23 cellular contexts compared by ENCODE assay signal in genomic region chr1:212703991-212704564, GRCh38. TPM values are rescaled to one million over a fixed set of nuclear protein-coding genes. Genes with fewer than 3 reads are reported as not detected.
A peak's percentile ranks its signal among the peaks of the same experiment; 100 is the strongest.
DNase-seq lines count a peak whose midpoint lies in the region; ATAC-seq and TF ChIP-seq lines count a peak whose summit lies in the region.
"Had no signal": no experiment of that assay in that cellular context is flagged by ENCODE, and none has a peak within 500 bp of the region (broad histone marks: within the 10 kb centered on the region; RNA-seq: fewer than 3 reads in every experiment).

No MANE protein-coding gene starts in this region.

- intact Hi-C loops in activated CD4-positive, alpha-beta T cell treated with anti-CD3 and anti-CD28 coated beads for 36 hours (cut with DNase I, micrococcal nuclease), result loop anchor here (2.0 to 5.0 kb wide), 4 partner anchors 19 to 308 kb away; no protein-coding TSS in a partner anchor
- intact Hi-C loops in activated CD4-positive, alpha-beta memory T cell treated with anti-CD3 and anti-CD28 coated beads for 36 hours (cut with micrococcal nuclease), result loop anchor here (1.0 to 5.0 kb wide), 3 partner anchors 8 to 153 kb away; partner anchors contain the start of gene FLVCR1
- intact Hi-C loops in Caco-2 (cut with micrococcal nuclease; ENCODE audit: unreplicated experiment), result no loop called here

- H3K27ac Mint-ChIP-seq in activated CD4-positive, alpha-beta T cell treated with anti-CD3 and anti-CD28 coated beads for 36 hours, result peak overlapping the region; percentile 8
- H3K27ac Mint-ChIP-seq in activated CD4-positive, alpha-beta T cell treated with anti-CD3 and anti-CD28 coated beads, Interleukin-2, amount 10 ng/mL, durations not matched to agents 7 days and 5 days, result no peak overlapping the region
- H3K27ac Mint-ChIP-seq in CD8-positive, alpha-beta memory T cell, result peak overlapping the region in 6 of 8 donors; percentile 9 to 44 (median 20)
- H3K27ac Mint-ChIP-seq in activated CD4-positive, alpha-beta memory T cell treated with anti-CD3 and anti-CD28 coated beads for 36 hours, result peak overlapping the region; percentile 71
- peak overlapping the region; percentile 7 to 22 for H3K27ac Mint-ChIP-seq in effector memory CD8-positive, alpha-beta T cell
- H3K27ac Mint-ChIP-seq in Caco-2 (ENCODE audit: unreplicated experiment), result no peak overlapping the region

- no peaks in the 10 kb centered on the region for H3K9me3 Mint-ChIP-seq in activated CD4-positive, alpha-beta T cell treated with anti-CD3 and anti-CD28 coated beads for 36 hours (ENCODE audit: low read depth)
- H3K9me3 Mint-ChIP-seq in activated CD4-positive, alpha-beta T cell treated with anti-CD3 and anti-CD28 coated beads, Interleukin-2, amount 10 ng/mL, durations not matched to agents 7 days and 5 days, result no peaks in the 10 kb centered on the region
- no peaks in the 10 kb centered on the region for H3K9me3 Mint-ChIP-seq in CD8-positive, alpha-beta memory T cell
- no peaks in the 10 kb centered on the region for H3K9me3 Mint-ChIP-seq in activated CD4-positive, alpha-beta memory T cell treated with anti-CD3 and anti-CD28 coated beads for 36 hours
- H3K9me3 Mint-ChIP-seq in effector memory CD8-positive, alpha-beta T cell, result no peaks in the 10 kb centered on the region
- no peaks in the 10 kb centered on the region for H3K9me3 Mint-ChIP-seq in Caco-2 (ENCODE audit: unreplicated experiment)

- DNase-seq in activated CD4-positive, alpha-beta T cell treated with anti-CD3 and anti-CD28 coated beads for 36 hours, result no peak
- DNase-seq in activated CD4-positive, alpha-beta T cell treated with anti-CD3 and anti-CD28 coated beads, Interleukin-2, amount 10 ng/mL, durations not matched to agents 7 days and 5 days, result no peak
- no peak for DNase-seq in CD8-positive, alpha-beta memory T cell
- DNase-seq in activated CD4-positive, alpha-beta memory T cell treated with anti-CD3 and anti-CD28 coated beads for 36 hours, result no peak
- no peak for DNase-seq in effector memory CD8-positive, alpha-beta T cell
- no peak for DNase-seq in Caco-2
- no peak for DNase-seq in stimulated activated CD4-positive, alpha-beta T cell treated with anti-CD3 and anti-CD28 coated beads, Interleukin-1b, Interleukin-23, amount 100 ng/mL, for 48 hours
- DNase-seq: 8988T, AML-193, C1 segment of cervical spinal cord, DMS53, GDM1, H7, KBM-7, MM.1S, NCI-H1048, NCI-H1417 treated with DMSO at 0.1 percent for 48 hours, NCI-H187, NCI-H446, Peyer's patch had no signal

- no peak for TF ChIP-seq CTCF in Caco-2 (IDR thresholded peaks at IDR 0.05; ENCODE audit: insufficient read depth in 1 of 2, low read depth in 1 of 2, low read length in 1 of 2, severe bottlenecking in 1 of 2, unreplicated experiment in 1 of 2)

- no peaks in the 10 kb centered on the region for H3K27me3 ChIP-seq in CD8-positive, alpha-beta memory T cell (ENCODE audit: insufficient read depth, low read length, poor library complexity, severe bottlenecking)
- peaks cover 3% of the 10 kb centered on the region for H3K27me3 ChIP-seq in Caco-2 (replicated peaks; ENCODE audit: control insufficient read depth, insufficient read depth, low read length)
- H3K27me3 ChIP-seq: Peyer's patch had no signal

- no peak overlapping the region for H3K4me3 Mint-ChIP-seq in activated CD4-positive, alpha-beta T cell treated with anti-CD3 and anti-CD28 coated beads for 36 hours
- no peak overlapping the region for H3K4me3 Mint-ChIP-seq in activated CD4-positive, alpha-beta T cell treated with anti-CD3 and anti-CD28 coated beads, Interleukin-2, amount 10 ng/mL, durations not matched to agents 7 days and 5 days
- no peak overlapping the region for H3K4me3 Mint-ChIP-seq in CD8-positive, alpha-beta memory T cell
- peak overlapping the region; percentile 51 for H3K4me3 Mint-ChIP-seq in activated CD4-positive, alpha-beta memory T cell treated with anti-CD3 and anti-CD28 coated beads for 36 hours
- H3K4me3 Mint-ChIP-seq in effector memory CD8-positive, alpha-beta T cell, result no peak overlapping the region
- no peak overlapping the region for H3K4me3 Mint-ChIP-seq in Caco-2 (ENCODE audit: unreplicated experiment)

- POLR2A ChIA-PET in activated CD4-positive, alpha-beta T cell treated with anti-CD3 and anti-CD28 coated beads for 36 hours (lab: Charles Lee), result interaction anchor here (0.6 to 3.4 kb wide), 3 partner anchors 18 to 137 kb away, joined by 4 to 19 read pairs (median 8); no protein-coding TSS in a partner anchor
- POLR2A ChIA-PET in activated CD4-positive, alpha-beta T cell treated with anti-CD3 and anti-CD28 coated beads, Interleukin-2, amount 10 ng/mL, durations not matched to agents 7 days and 5 days (lab: Charles Lee), result no interaction called here
- POLR2A ChIA-PET in CD8-positive, alpha-beta memory T cell (lab: Charles Lee), result no interaction called here
- POLR2A ChIA-PET in activated CD4-positive, alpha-beta memory T cell treated with anti-CD3 and anti-CD28 coated beads for 36 hours (lab: Charles Lee), result interaction anchor here (0.5 to 4.1 kb wide), 6 partner anchors 8 to 95 kb away, joined by 3 to 23 read pairs (median 4); partner anchors contain the start of gene ATF3
- POLR2A ChIA-PET in Caco-2 (lab: Charles Lee), result no interaction called here

- H3K4me1 Mint-ChIP-seq in activated CD4-positive, alpha-beta T cell treated with anti-CD3 and anti-CD28 coated beads for 36 hours, result peaks cover 46% of the 10 kb centered on the region
- H3K4me1 Mint-ChIP-seq in activated CD4-positive, alpha-beta T cell treated with anti-CD3 and anti-CD28 coated beads, Interleukin-2, amount 10 ng/mL, durations not matched to agents 7 days and 5 days, result peaks cover 28% of the 10 kb centered on the region
- peaks cover 25 to 46% (median 26%) of the 10 kb centered on the region in 3 donors for H3K4me1 Mint-ChIP-seq in CD8-positive, alpha-beta memory T cell
- peaks cover 47% of the 10 kb centered on the region for H3K4me1 Mint-ChIP-seq in activated CD4-positive, alpha-beta memory T cell treated with anti-CD3 and anti-CD28 coated beads for 36 hours (ENCODE audit: low read depth)
- peaks cover 18 to 20% of the 10 kb centered on the region in 2 donors for H3K4me1 Mint-ChIP-seq in effector memory CD8-positive, alpha-beta T cell (ENCODE audit: low read depth in 2 of 2)
- H3K4me1 Mint-ChIP-seq in Caco-2 (ENCODE audit: low read depth, unreplicated experiment), result peaks cover 15% of the 10 kb centered on the region

- BruUV-seq in Caco-2 (replicated peaks; lab: Mats Ljungman, UMichigan), result no TSS peak

- peaks cover 5% of the 10 kb centered on the region for H3K27me3 Mint-ChIP-seq in activated CD4-positive, alpha-beta T cell treated with anti-CD3 and anti-CD28 coated beads for 36 hours
- H3K27me3 Mint-ChIP-seq in activated CD4-positive, alpha-beta T cell treated with anti-CD3 and anti-CD28 coated beads, Interleukin-2, amount 10 ng/mL, durations not matched to agents 7 days and 5 days, result peaks cover 14% of the 10 kb centered on the region
- no peaks in the 10 kb centered on the region for H3K27me3 Mint-ChIP-seq in CD8-positive, alpha-beta memory T cell
- peaks cover 2% of the 10 kb centered on the region for H3K27me3 Mint-ChIP-seq in activated CD4-positive, alpha-beta memory T cell treated with anti-CD3 and anti-CD28 coated beads for 36 hours
- H3K27me3 Mint-ChIP-seq in effector memory CD8-positive, alpha-beta T cell, result no peaks in the 10 kb centered on the region
- peaks cover 13% of the 10 kb centered on the region for H3K27me3 Mint-ChIP-seq in Caco-2 (ENCODE audit: insufficient read depth, unreplicated experiment)

- H3K4me3 ChIP-seq in CD8-positive, alpha-beta memory T cell (ENCODE audit: low read length), result no peak overlapping the region
- no peak overlapping the region for H3K4me3 ChIP-seq in Caco-2 (ENCODE audit: low read depth, low read length)
- H3K4me3 ChIP-seq: Peyer's patch had no signal

- CTCF ChIA-PET in activated CD4-positive, alpha-beta T cell treated with anti-CD3 and anti-CD28 coated beads for 36 hours (lab: Charles Lee), result interaction anchor here (0.7 to 1.2 kb wide), 5 partner anchors 15 to 78 kb away, joined by 3 to 4 read pairs (median 3); no protein-coding TSS in a partner anchor
- CTCF ChIA-PET in activated CD4-positive, alpha-beta T cell treated with anti-CD3 and anti-CD28 coated beads, Interleukin-2, amount 10 ng/mL, durations not matched to agents 7 days and 5 days (lab: Charles Lee), result interaction anchor here (0.6 to 1.3 kb wide), 3 partner anchors 28 to 352 kb away, joined by 3 read pairs; no protein-coding TSS in a partner anchor
- CTCF ChIA-PET in CD8-positive, alpha-beta memory T cell (lab: Charles Lee), result no interaction called here
- CTCF ChIA-PET in activated CD4-positive, alpha-beta memory T cell treated with anti-CD3 and anti-CD28 coated beads for 36 hours (lab: Charles Lee), result interaction anchor here (1.6 to 1.8 kb wide), 3 partner anchors 23 to 46 kb away, joined by 4 to 6 read pairs (median 5); no protein-coding TSS in a partner anchor
- CTCF ChIA-PET in Caco-2 (lab: Charles Lee), result no interaction called here

- no peaks in the 10 kb centered on the region for H3K36me3 ChIP-seq in CD8-positive, alpha-beta memory T cell (ENCODE audit: insufficient read depth, low read length)
- H3K36me3 ChIP-seq in Caco-2 (ENCODE audit: control insufficient read depth, insufficient read depth, low read length), result no peaks in the 10 kb centered on the region
- H3K36me3 ChIP-seq: Peyer's patch had no signal

- no peak overlapping the region for H3K27ac ChIP-seq in CD8-positive, alpha-beta memory T cell (ENCODE audit: low read depth, low read length)
- H3K27ac ChIP-seq: HL-60, Peyer's patch had no signal

- no peaks in the 10 kb centered on the region for H3K9me3 ChIP-seq in CD8-positive, alpha-beta memory T cell (ENCODE audit: low read length)
- H3K9me3 ChIP-seq in Caco-2, result no peaks in the 10 kb centered on the region
- H3K9me3 ChIP-seq: Peyer's patch had no signal

- no peak for ATAC-seq in activated CD4-positive, alpha-beta T cell treated with anti-CD3 and anti-CD28 coated beads for 36 hours
- no peak for ATAC-seq in effector memory CD8-positive, alpha-beta T cell (replicated peaks)
- ATAC-seq in HG02840 (IDR thresholded peaks at IDR 0.05; ENCODE audit: low FRiP score, unreplicated experiment), result no peak
- ATAC-seq: HepG2 had no signal

- peaks cover 2% of the 10 kb centered on the region for H3K36me3 Mint-ChIP-seq in activated CD4-positive, alpha-beta T cell treated with anti-CD3 and anti-CD28 coated beads for 36 hours (ENCODE audit: low read depth)
- no peaks in the 10 kb centered on the region for H3K36me3 Mint-ChIP-seq in activated CD4-positive, alpha-beta T cell treated with anti-CD3 and anti-CD28 coated beads, Interleukin-2, amount 10 ng/mL, durations not matched to agents 7 days and 5 days (ENCODE audit: low read depth)
- no peaks in the 10 kb centered on the region for H3K36me3 Mint-ChIP-seq in CD8-positive, alpha-beta memory T cell
- peaks cover 12% of the 10 kb centered on the region for H3K36me3 Mint-ChIP-seq in activated CD4-positive, alpha-beta memory T cell treated with anti-CD3 and anti-CD28 coated beads for 36 hours
- peaks cover under 1% of the 10 kb centered on the region for H3K36me3 Mint-ChIP-seq in effector memory CD8-positive, alpha-beta T cell (ENCODE audit: insufficient read depth)
- H3K36me3 Mint-ChIP-seq in Caco-2 (ENCODE audit: insufficient read depth, unreplicated experiment), result no peaks in the 10 kb centered on the region

- H3K4me1 ChIP-seq in CD8-positive, alpha-beta memory T cell (ENCODE audit: insufficient read depth, low read length), result no peaks in the 10 kb centered on the region
- H3K4me1 ChIP-seq in Caco-2, result peaks cover 30% of the 10 kb centered on the region

RNA-seq across cellular contexts. Expression of gene BATF3, which starts 4.4 kb away (rescaled TPM):
- total RNA-seq in activated CD4-positive, alpha-beta T cell treated with anti-CD3 and anti-CD28 coated beads for 36 hours, result 100 to 1,000 TPM; 129 to 149 TPM
- total RNA-seq in activated CD4-positive, alpha-beta T cell treated with anti-CD3 and anti-CD28 coated beads, Interleukin-2, amount 10 ng/mL, durations not matched to agents 7 days and 5 days, result 10 to 100 TPM; 12.5 to 14.0 TPM
- total RNA-seq in CD8-positive, alpha-beta memory T cell, result 100 to 1,000 TPM; 147 to 159 TPM
- polyA plus RNA-seq in CD8-positive, alpha-beta memory T cell, result 0.84 TPM
- total RNA-seq in activated CD4-positive, alpha-beta memory T cell treated with anti-CD3 and anti-CD28 coated beads for 36 hours, result 100 to 1,000 TPM; 314 to 320 TPM
- total RNA-seq in Caco-2 (2022), result 0.23 and 0.42 TPM in 2 replicates
- total RNA-seq: HepG2 had no signal

Comparison
In these comparisons a context has a peak if more than half of its experiments do, and no peak if none do; other contexts are left out.
1. H3K27ac Mint-ChIP-seq: peak in activated CD4-positive, alpha-beta T cell treated with anti-CD3 and anti-CD28 coated beads for 36 hours (single experiment), CD8-positive, alpha-beta memory T cell (6 of 8), activated CD4-positive, alpha-beta memory T cell treated with anti-CD3 and anti-CD28 coated beads for 36 hours (single experiment) and effector memory CD8-positive, alpha-beta T cell (2 of 2); none in activated CD4-positive, alpha-beta T cell treated with anti-CD3 and anti-CD28 coated beads, Interleukin-2, amount 10 ng/mL, durations not matched to agents 7 days and 5 days (single experiment) and Caco-2 (single experiment).
2. POLR2A ChIA-PET loops: an anchor here in activated CD4-positive, alpha-beta T cell treated with anti-CD3 and anti-CD28 coated beads for 36 hours (0.6 to 3.4 kb wide) and activated CD4-positive, alpha-beta memory T cell treated with anti-CD3 and anti-CD28 coated beads for 36 hours (0.5 to 4.1 kb wide); none called in activated CD4-positive, alpha-beta T cell treated with anti-CD3 and anti-CD28 coated beads, Interleukin-2, amount 10 ng/mL, durations not matched to agents 7 days and 5 days, CD8-positive, alpha-beta memory T cell and Caco-2.
3. CTCF ChIA-PET loops: an anchor here in activated CD4-positive, alpha-beta T cell treated with anti-CD3 and anti-CD28 coated beads for 36 hours (0.7 to 1.2 kb wide), activated CD4-positive, alpha-beta T cell treated with anti-CD3 and anti-CD28 coated beads, Interleukin-2, amount 10 ng/mL, durations not matched to agents 7 days and 5 days (0.6 to 1.3 kb wide) and activated CD4-positive, alpha-beta memory T cell treated with anti-CD3 and anti-CD28 coated beads for 36 hours (1.6 to 1.8 kb wide); none called in CD8-positive, alpha-beta memory T cell and Caco-2.